Comparison of ENCODE assay signal across 1 cellular context in genomic region chr6:37500904-37501303, GRCh38.
TF ChIP-seq lines count a peak whose summit lies in the region.

No MANE protein-coding gene starts in this region.

TF ChIP-seq in WTC11, 78 proteins besides CTCF, POLR2A, EP300 and RAD21:
- TF ChIP-seq NFYB (CRISPR knock-in tag; conservative IDR thresholded peaks at IDR 0.05; ENCODE audit: low read depth) = peak; percentile 60
